In the genomic region with DNA sequence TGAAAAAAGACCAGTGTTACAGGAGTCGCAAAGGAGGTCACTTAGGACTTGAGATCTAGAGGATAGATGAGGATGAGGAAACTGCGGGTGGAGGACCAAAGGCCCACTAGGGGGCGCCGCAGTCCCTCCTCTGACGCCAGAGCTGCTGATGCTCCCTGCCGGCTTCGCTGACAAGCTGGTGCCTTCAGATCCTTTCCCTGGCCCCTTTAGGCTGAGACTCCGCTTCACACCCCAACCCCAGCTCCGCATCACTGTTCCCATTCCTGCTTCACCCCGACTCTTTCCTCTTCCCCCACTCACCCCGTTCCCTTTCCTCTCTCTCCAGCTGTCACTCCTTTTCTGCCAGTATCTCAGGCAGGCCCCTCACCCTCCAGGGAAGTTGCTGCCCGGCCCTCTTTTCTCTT, we compare ENCODE assay signal across 8 cellular contexts. TPM values are rescaled to one million over a fixed set of nuclear protein-coding genes. Genes with fewer than 3 reads are reported as not detected.
A peak's percentile ranks its signal among the peaks of the same experiment; 100 is the strongest.
DNase-seq lines count a peak whose midpoint lies in the region; ATAC-seq and TF ChIP-seq lines count a peak whose summit lies in the region.

No MANE protein-coding gene starts in this region.

- intact Hi-C loops in Right ventricle myocardium inferior (cut with DNase I): loop anchor here (1.0 kb wide), 1 partner anchor 39 kb away; no protein-coding TSS in a partner anchor

- H3K4me3 ChIP-seq in GM12875 (ENCODE audit: low read depth, low read length): no peak overlapping the region

- TF ChIP-seq CTCF in GM12875 (IDR thresholded peaks at IDR 0.05; ENCODE audit: borderline replicate concordance, insufficient read depth, low read depth, low read length) (peak; percentile 91), progenitor cell of endocrine pancreas (IDR thresholded peaks at IDR 0.05; ENCODE audit: unreplicated experiment) (peak; percentile 84)

- DNase-seq in NCI-H146 (lab: John Stamatoyannopoulos, UW) (peak; percentile 62), T follicular helper cell (ENCODE audit: low read depth) (peak; percentile 67), Right ventricle myocardium inferior (ENCODE audit: missing footprints) (peak; percentile 91), progenitor cell of endocrine pancreas (ENCODE audit: low spot score, unreplicated experiment) (peak; percentile 55), ureter (ENCODE audit: low spot score) (peak; percentile 74)

- peak overlapping the region; percentile 17 for H3K4me3 Mint-ChIP-seq in activated naive CD8-positive, alpha-beta T cell
- H3K4me3 Mint-ChIP-seq in progenitor cell of endocrine pancreas (ENCODE audit: low read depth): no peak overlapping the region

- peak overlapping the region; percentile 41 for H3K27ac Mint-ChIP-seq in activated naive CD8-positive, alpha-beta T cell
- peak overlapping the region; percentile 54 for H3K27ac Mint-ChIP-seq in progenitor cell of endocrine pancreas

- H3K36me3 Mint-ChIP-seq in activated naive CD8-positive, alpha-beta T cell: no peaks in the 10 kb centered on the region
- H3K36me3 Mint-ChIP-seq in progenitor cell of endocrine pancreas (ENCODE audit: insufficient read depth): peaks cover 10% of the 10 kb centered on the region

- H3K27me3 Mint-ChIP-seq in activated naive CD8-positive, alpha-beta T cell: peaks cover 10% of the 10 kb centered on the region
- peaks cover 49% of the 10 kb centered on the region for H3K27me3 Mint-ChIP-seq in progenitor cell of endocrine pancreas

- H3K9me3 Mint-ChIP-seq in activated naive CD8-positive, alpha-beta T cell (ENCODE audit: low read depth): no peaks in the 10 kb centered on the region
- H3K9me3 Mint-ChIP-seq in progenitor cell of endocrine pancreas (ENCODE audit: low read depth): no peaks in the 10 kb centered on the region

- ATAC-seq in Right ventricle myocardium inferior (peak; percentile 74), GM19328 (IDR thresholded peaks at IDR 0.05; ENCODE audit: unreplicated experiment) (no peak)

- H3K4me1 Mint-ChIP-seq in activated naive CD8-positive, alpha-beta T cell (ENCODE audit: low read depth): peaks cover 15% of the 10 kb centered on the region
- H3K4me1 Mint-ChIP-seq in progenitor cell of endocrine pancreas (ENCODE audit: low read depth): no peaks in the 10 kb centered on the region

RNA-seq across cellular contexts. Expression of a gene that starts 4.3 kb away (rescaled TPM):
- total RNA-seq in Right ventricle myocardium inferior: not detected
- not detected in 2 replicates for total RNA-seq in progenitor cell of endocrine pancreas
- total RNA-seq in ureter: not detected

RNA-seq across cellular contexts. Expression of a gene that starts 12.7 kb away (rescaled TPM):
- total RNA-seq in Right ventricle myocardium inferior (21.9 TPM), progenitor cell of endocrine pancreas (39.4 and 40.0 TPM in 2 replicates), ureter (22.4 TPM)

RNA-seq across cellular contexts. Expression of a gene that starts 15.7 kb away (rescaled TPM):
- total RNA-seq in Right ventricle myocardium inferior (not detected), progenitor cell of endocrine pancreas (0.09 and 0.12 TPM in 2 replicates), ureter (not detected)

RNA-seq across cellular contexts. Expression of a gene that starts 29.9 kb away (rescaled TPM):
- total RNA-seq in Right ventricle myocardium inferior (209 TPM), progenitor cell of endocrine pancreas (0.11 TPM in 1 of 2 replicates, not detected in the other), ureter (41.2 TPM)

RNA-seq across cellular contexts. Expression of a gene that starts 53.9 kb away (rescaled TPM):
- total RNA-seq in Right ventricle myocardium inferior: 2.4 TPM
- 11.4 and 12.2 TPM in 2 replicates for total RNA-seq in progenitor cell of endocrine pancreas
- total RNA-seq in ureter: 11.1 TPM
